Comparison of ENCODE assay signal across 8 cellular contexts in genomic region chr3:197154-197855, GRCh38. TPM values are rescaled to one million over a fixed set of nuclear protein-coding genes. Genes with fewer than 3 reads are reported as not detected.
DNase-seq lines count a peak whose midpoint lies in the region; ATAC-seq and TF ChIP-seq lines count a peak whose summit lies in the region.

No MANE protein-coding gene starts in this region.

- H3K79me2 ChIP-seq in ACC112 (ENCODE audit: control insufficient read depth, insufficient read depth, low read length, unreplicated experiment): no peaks in the 10 kb centered on the region

- H3K27me3 ChIP-seq in ACC112 (ENCODE audit: insufficient read depth, low read length) (peaks cover 70% of the 10 kb centered on the region), brain microvascular endothelial cell (replicated peaks) (peaks cover 10% of the 10 kb centered on the region)

- H3K27ac Mint-ChIP-seq in mesothelial cell of epicardium: no peak overlapping the region

- H3K4me3 ChIP-seq in ACC112 (ENCODE audit: low read depth, low read length): peak overlapping the region; percentile 69
- peak overlapping the region; percentile 34 for H3K4me3 ChIP-seq in brain microvascular endothelial cell (ENCODE audit: low read depth, low read length)

- peak overlapping the region; percentile 40 for H2AFZ ChIP-seq in ACC112 (ENCODE audit: low read length, unreplicated experiment)

- in situ Hi-C loops in brain microvascular endothelial cell (cut with HindIII; ENCODE audit: low pct_ligation_motif_present, low sequenced_read_pairs): no loop called here

- DNase-seq in brain microvascular endothelial cell (no peak), mesothelial cell of epicardium (ENCODE audit: low spot score in 2 of 2, unreplicated experiment in 2 of 2) (peak; percentile 19 to 40), kidney tubule cell (ENCODE audit: low spot score) (no peak)
- DNase-seq in activated CD4-positive, alpha-beta T cell treated with anti-CD3 and anti-CD28 coated beads for 48 hours: no peak

- ATAC-seq in GM21423 (IDR thresholded peaks at IDR 0.05; ENCODE audit: unreplicated experiment): peak; percentile 30
- ATAC-seq in HG03159 (IDR thresholded peaks at IDR 0.05; ENCODE audit: unreplicated experiment): no peak
- ATAC-seq in GM21737 (IDR thresholded peaks at IDR 0.05; ENCODE audit: unreplicated experiment): no peak

- TF ChIP-seq CTCF in brain microvascular endothelial cell (IDR thresholded peaks at IDR 0.05; ENCODE audit: low read depth, low read length, missing control alignments) (no peak), mesothelial cell of epicardium (IDR thresholded peaks at IDR 0.05; ENCODE audit: unreplicated experiment) (no peak)

- no peaks in the 10 kb centered on the region for H3K4me1 ChIP-seq in ACC112 (ENCODE audit: control insufficient read depth, insufficient read depth, low read length, unreplicated experiment)

- H3K36me3 Mint-ChIP-seq in mesothelial cell of epicardium: no peaks in the 10 kb centered on the region

- no peak overlapping the region for H3K27ac ChIP-seq in ACC112 (ENCODE audit: low read depth, low read length)
- H3K27ac ChIP-seq in brain microvascular endothelial cell: no peak overlapping the region

- H3K4me3 Mint-ChIP-seq in mesothelial cell of epicardium: peak overlapping the region; percentile 68

- H3K36me3 ChIP-seq in ACC112 (ENCODE audit: insufficient read depth, low read length) (no peaks in the 10 kb centered on the region), brain microvascular endothelial cell (replicated peaks) (no peaks in the 10 kb centered on the region)

- H3K9me3 Mint-ChIP-seq in mesothelial cell of epicardium: no peaks in the 10 kb centered on the region

- H3K27me3 Mint-ChIP-seq in mesothelial cell of epicardium (ENCODE audit: low read depth): peaks cover 90% of the 10 kb centered on the region

- H3K4me1 Mint-ChIP-seq in mesothelial cell of epicardium: peaks cover 7% of the 10 kb centered on the region

RNA-seq across cellular contexts. Expression of gene CHL1, which starts 0.7 kb away (rescaled TPM):
- total RNA-seq in mesothelial cell of epicardium: not detected in 3 replicates

Comparison
In these comparisons a context has a peak if more than half of its experiments do, and no peak if none do; other contexts are left out.
1. DNase-seq: peak in mesothelial cell of epicardium (2 of 2); none in brain microvascular endothelial cell (single experiment), kidney tubule cell (single experiment) and activated CD4-positive, alpha-beta T cell treated with anti-CD3 and anti-CD28 coated beads for 48 hours (single experiment).